In the genomic region with DNA sequence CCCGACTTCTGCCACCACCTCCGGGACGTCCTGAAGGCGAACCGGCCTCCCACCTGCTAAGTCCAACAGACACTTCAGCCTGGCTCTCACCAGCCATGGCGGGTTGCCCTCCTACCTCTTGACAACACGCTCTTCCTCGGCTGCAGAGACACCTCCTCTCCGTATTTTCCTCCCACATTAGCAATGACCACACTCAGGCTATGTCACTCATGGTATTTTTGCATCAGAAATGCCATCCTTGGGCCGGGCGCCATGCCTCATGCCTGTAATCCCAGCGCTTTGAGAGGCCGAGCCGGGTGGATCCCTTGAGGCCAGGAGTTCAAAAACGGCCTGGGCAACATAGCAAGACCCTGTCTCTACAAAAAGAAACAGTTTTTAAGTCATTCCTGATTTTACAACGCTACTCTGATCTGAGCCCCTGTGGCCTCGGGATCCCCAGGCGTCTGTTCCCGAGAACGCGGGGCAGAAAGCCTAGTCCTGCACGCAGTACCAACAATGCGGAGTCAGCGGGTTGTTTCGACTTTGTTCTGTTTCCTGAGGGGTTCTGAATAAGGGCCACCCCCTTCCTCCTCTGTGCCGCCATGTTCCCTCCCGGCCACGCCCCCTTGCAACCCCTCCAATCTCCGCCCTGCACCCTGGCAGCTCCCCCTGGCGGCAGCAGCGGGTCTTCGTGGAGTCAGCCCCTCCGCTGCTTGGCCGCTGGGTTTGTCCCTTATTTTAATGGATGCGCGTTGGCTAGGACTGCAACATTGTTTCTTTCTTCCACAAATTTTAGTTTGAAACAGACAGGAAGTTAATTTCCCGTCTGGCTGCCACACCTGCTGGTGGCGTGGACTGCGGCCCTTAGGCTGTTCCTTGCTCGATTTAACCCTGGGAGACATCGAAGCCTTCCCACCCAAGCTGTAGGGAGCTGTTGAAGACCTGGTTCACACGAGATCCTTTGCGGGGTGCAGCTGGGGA, we compare ENCODE assay signal across 8 cellular contexts. TPM values are rescaled to one million over a fixed set of nuclear protein-coding genes. Genes with fewer than 3 reads are reported as not detected.
A peak's percentile ranks its signal among the peaks of the same experiment; 100 is the strongest.
DNase-seq lines count a peak whose midpoint lies in the region; ATAC-seq and TF ChIP-seq lines count a peak whose summit lies in the region.

No MANE protein-coding gene starts in this region.

- peak; percentile 88 for TF ChIP-seq CTCF in lung (IDR thresholded peaks at IDR 0.05; ENCODE audit: control extremely low read depth, extremely low read depth)

- ATAC-seq in GM21619 (IDR thresholded peaks at IDR 0.05; ENCODE audit: unreplicated experiment): peak; percentile 72
- peak; percentile 90 for ATAC-seq in lung (ENCODE audit: insufficient read depth, low FRiP score)

- H3K9me3 ChIP-seq in lung (ENCODE audit: control insufficient read depth in 2 of 2, insufficient read depth in 1 of 2, low read length in 1 of 2): no peaks in the 10 kb centered on the region

- H3K27me3 Mint-ChIP-seq in activated CD4-positive, alpha-beta T cell treated with anti-CD3 and anti-CD28 coated beads, Interleukin-2, amount 10 ng/mL, durations not matched to agents 24 days and 14 days: no peaks in the 10 kb centered on the region
- H3K27me3 Mint-ChIP-seq in dendritic cell treated with granulocyte-macrophage colony-stimulating factor and Interleukin-4, amounts not matched to agents 40 ng/mL and 50 ng/mL, for 4 days: no peaks in the 10 kb centered on the region

- DNase-seq in COLO668 (lab: John Stamatoyannopoulos, UW; ENCODE audit: unreplicated experiment) (peak; percentile 99), NCI-H1930 (lab: John Stamatoyannopoulos, UW) (peak; percentile 83), lung (ENCODE audit: low spot score) (peak; percentile 84), occipital lobe (lab: John Stamatoyannopoulos, UW) (no peak)
- peak; percentile 97 for DNase-seq in activated CD4-positive, alpha-beta T cell treated with anti-CD3 and anti-CD28 coated beads, Interleukin-2, amount 10 ng/mL, durations not matched to agents 24 days and 14 days
- peak; percentile 87 for DNase-seq in stimulated activated CD8-positive, alpha-beta memory T cell treated with anti-CD3 and anti-CD28 coated beads, Interleukin-12 subunit alpha, Interleukin-12 subunit beta, amount 100 ng/mL, for 24 hours (ENCODE audit: extremely low read depth)

- 39 to 45% methylated on average over 41 to 43 of the region's 43 CpGs for WGBS in lung, 2 donors

- H3K4me1 Mint-ChIP-seq in activated CD4-positive, alpha-beta T cell treated with anti-CD3 and anti-CD28 coated beads, Interleukin-2, amount 10 ng/mL, durations not matched to agents 24 days and 14 days: peaks cover 11% of the 10 kb centered on the region
- peaks cover 13% of the 10 kb centered on the region for H3K4me1 Mint-ChIP-seq in dendritic cell treated with granulocyte-macrophage colony-stimulating factor and Interleukin-4, amounts not matched to agents 40 ng/mL and 50 ng/mL, for 4 days (ENCODE audit: low read depth)

- H3K27ac ChIP-seq in lung (ENCODE audit: low read depth in 1 of 2, low read length in 1 of 2): no peak overlapping the region

- no peaks in the 10 kb centered on the region for H3K36me3 Mint-ChIP-seq in activated CD4-positive, alpha-beta T cell treated with anti-CD3 and anti-CD28 coated beads, Interleukin-2, amount 10 ng/mL, durations not matched to agents 24 days and 14 days (ENCODE audit: low read depth)
- peaks cover 13% of the 10 kb centered on the region for H3K36me3 Mint-ChIP-seq in dendritic cell treated with granulocyte-macrophage colony-stimulating factor and Interleukin-4, amounts not matched to agents 40 ng/mL and 50 ng/mL, for 4 days (ENCODE audit: low read depth)

- H3K27ac Mint-ChIP-seq in activated CD4-positive, alpha-beta T cell treated with anti-CD3 and anti-CD28 coated beads, Interleukin-2, amount 10 ng/mL, durations not matched to agents 24 days and 14 days: peak overlapping the region; percentile 87
- peak overlapping the region; percentile 91 for H3K27ac Mint-ChIP-seq in dendritic cell treated with granulocyte-macrophage colony-stimulating factor and Interleukin-4, amounts not matched to agents 40 ng/mL and 50 ng/mL, for 4 days

- H3K4me1 ChIP-seq in lung (ENCODE audit: control insufficient read depth in 2 of 2, insufficient read depth in 2 of 2, low read length in 2 of 2): peaks cover 0 to 4% of the 10 kb centered on the region in 2 donors

- peaks cover 0 to 2% of the 10 kb centered on the region in 2 donors for H3K36me3 ChIP-seq in lung (ENCODE audit: control insufficient read depth in 2 of 2, insufficient read depth in 2 of 2, low read length in 2 of 2)

- peak overlapping the region; percentile 83 for H3K4me3 Mint-ChIP-seq in activated CD4-positive, alpha-beta T cell treated with anti-CD3 and anti-CD28 coated beads, Interleukin-2, amount 10 ng/mL, durations not matched to agents 24 days and 14 days
- peak overlapping the region; percentile 76 for H3K4me3 Mint-ChIP-seq in dendritic cell treated with granulocyte-macrophage colony-stimulating factor and Interleukin-4, amounts not matched to agents 40 ng/mL and 50 ng/mL, for 4 days

- no peaks in the 10 kb centered on the region for H3K27me3 ChIP-seq in lung (ENCODE audit: control insufficient read depth, insufficient read depth)

- no peaks in the 10 kb centered on the region for H3K9me3 Mint-ChIP-seq in activated CD4-positive, alpha-beta T cell treated with anti-CD3 and anti-CD28 coated beads, Interleukin-2, amount 10 ng/mL, durations not matched to agents 24 days and 14 days
- H3K9me3 Mint-ChIP-seq in dendritic cell treated with granulocyte-macrophage colony-stimulating factor and Interleukin-4, amounts not matched to agents 40 ng/mL and 50 ng/mL, for 4 days: no peaks in the 10 kb centered on the region

- H3K4me3 ChIP-seq in lung: peak overlapping the region; percentile 15

- intact Hi-C loops in activated CD4-positive, alpha-beta T cell treated with anti-CD3 and anti-CD28 coated beads, Interleukin-2, amount 10 ng/mL, durations not matched to agents 24 days and 14 days (cut with micrococcal nuclease): loop anchor here (1.0 kb wide), 1 partner anchor 9 kb away; a partner anchor contains a TSS
- intact Hi-C loops in dendritic cell treated with granulocyte-macrophage colony-stimulating factor and Interleukin-4, amounts not matched to agents 40 ng/mL and 50 ng/mL, for 4 days (cut with micrococcal nuclease): no loop called here

RNA-seq across cellular contexts. Expression of a gene that starts 9.7 kb away (rescaled TPM):
- total RNA-seq in activated CD4-positive, alpha-beta T cell treated with anti-CD3 and anti-CD28 coated beads, Interleukin-2, amount 10 ng/mL, durations not matched to agents 24 days and 14 days: 19.9 and 24.2 TPM in 2 replicates
- total RNA-seq in lung (10 to 100 TPM; 17.3 to 23.3 TPM), occipital lobe (14.7 TPM)
- 10 to 100 TPM; 36.8 to 44.3 TPM for polyA plus RNA-seq in lung
